1 cellular context compared by ENCODE assay signal in the genomic region with DNA sequence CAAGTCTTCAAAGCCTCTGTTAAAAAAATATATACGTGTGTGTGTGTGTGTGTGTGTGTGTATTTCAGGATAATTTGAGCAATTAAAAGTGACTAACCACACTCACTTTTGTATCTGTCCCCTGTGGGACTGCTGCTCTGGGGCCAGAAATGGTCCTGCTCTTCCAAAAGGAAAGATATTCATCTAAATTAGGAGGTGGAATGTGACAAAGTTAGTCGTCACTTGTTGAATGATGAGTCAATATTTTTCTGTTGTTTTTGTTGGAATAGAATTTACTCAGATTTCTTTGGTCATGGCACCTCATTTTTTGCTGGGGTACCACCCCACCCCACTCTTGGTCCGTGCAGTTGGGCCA.
TF ChIP-seq lines count a peak whose summit lies in the region.

No MANE protein-coding gene starts in this region.

TF ChIP-seq in HEK293, 187 proteins besides CTCF, POLR2A, EP300 and RAD21 (continued from another document):
- TF ChIP-seq ATF2 (tag by site-specific recombination; IDR thresholded peaks at IDR 0.05; ENCODE audit: low read depth) (no peak), ZNF155 (tag by site-specific recombination; IDR thresholded peaks at IDR 0.05) (no peak), ZBTB17 (tag by site-specific recombination; IDR thresholded peaks at IDR 0.05) (no peak)
TF ChIP-seq in HEK293: peak in this region for 3.
